Comparison of ENCODE assay signal across 14 cellular contexts in the genomic region with DNA sequence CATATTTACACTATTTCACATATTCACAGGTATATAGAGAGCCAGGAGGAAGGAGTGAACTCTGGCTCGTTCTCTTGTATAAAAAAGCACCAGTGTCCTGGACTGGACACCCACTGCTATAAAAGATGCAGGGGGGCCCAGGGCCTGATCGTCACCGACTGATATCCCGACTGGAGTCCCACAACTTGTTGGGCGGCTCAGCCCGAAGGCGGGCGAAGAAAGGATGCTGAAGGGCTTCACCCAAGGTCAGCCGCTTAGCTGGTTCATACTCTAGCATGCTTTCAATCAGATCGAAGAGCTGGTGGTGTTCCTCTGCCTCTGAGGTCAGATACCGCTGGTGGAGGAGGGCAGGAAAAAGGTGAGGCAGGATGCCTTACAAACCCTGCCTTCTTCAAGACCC. TPM values are rescaled to one million over a fixed set of nuclear protein-coding genes. Genes with fewer than 3 reads are reported as not detected.
A peak's percentile ranks its signal among the peaks of the same experiment; 100 is the strongest.
DNase-seq lines count a peak whose midpoint lies in the region; ATAC-seq, FAIRE-seq and TF ChIP-seq lines count a peak whose summit lies in the region.
"Had no signal": no experiment of that assay in that cellular context is flagged by ENCODE, and none has a peak within 500 bp of the region (broad histone marks: within the 10 kb centered on the region; RNA-seq: fewer than 3 reads in every experiment).

No MANE protein-coding gene starts in this region.

- no peak overlapping the region for H2AFZ ChIP-seq in K562 (ENCODE audit: low read depth, low read length)

- H3K27ac ChIP-seq in CD4-positive, alpha-beta T cell (ENCODE audit: low read depth, low read length) = peak overlapping the region; percentile 71
- H3K27ac ChIP-seq in K562 (ENCODE audit: extremely low read depth, low read depth, low read length) = peak overlapping the region; percentile 64; the same call in 2 of the 3 replicates

- no peak overlapping the region for H3K4me3 ChIP-seq in K562

- DNase-seq in CD4-positive, alpha-beta T cell = no peak
- DNase-seq in K562 (ENCODE audit: extremely low read depth in 1 of 4, low spot score in 3 of 4) (no peak), T-helper 9 cell (no peak)
- no peak for DNase-seq in natural killer cell treated with Interleukin-12 subunit alpha and Interleukin-12 subunit beta and Interleukin-15 and Interleukin-18, amount 100 ng/mL, for 72 hours (ENCODE audit: low spot score)
- DNase-seq in activated CD4-positive, CD25-positive, alpha-beta regulatory T cell treated with anti-CD3 and anti-CD28 coated beads, Interleukin-2, amount 50 U/mL, for 72 hours = no peak
- DNase-seq: activated naive CD8-positive, alpha-beta T cell treated with anti-CD3 and anti-CD28 coated beads, Interleukin-2, amount 10 ng/mL, durations not matched to agents 7 days and 5 days; stimulated activated CD4-positive, alpha-beta T cell treated with anti-CD3 and anti-CD28 coated beads, Interleukin-4, amount 100 ng/mL, for 24 hours had no signal

- peaks cover 34% of the 10 kb centered on the region for H3K4me1 Mint-ChIP-seq in CD4-positive, alpha-beta T cell (ENCODE audit: low read depth)
- H3K4me1 Mint-ChIP-seq in IgD-negative memory B cell = peaks cover 11 to 15% (median 15%) of the 10 kb centered on the region in 3 donors
- peaks cover 39% of the 10 kb centered on the region in 2 donors for H3K4me1 Mint-ChIP-seq in natural killer cell treated with Interleukin-12 subunit alpha and Interleukin-12 subunit beta and Interleukin-15 and Interleukin-18, amount 100 ng/mL, for 72 hours (ENCODE audit: low read depth in 2 of 2)

- peaks cover 3% of the 10 kb centered on the region for H3K9me1 ChIP-seq in K562 (ENCODE audit: control insufficient read depth, insufficient read depth, low read length)

- no peaks in the 10 kb centered on the region for H3K9me3 ChIP-seq in CD4-positive, alpha-beta T cell (ENCODE audit: control insufficient read depth, low read length)
- no peaks in the 10 kb centered on the region for H3K9me3 ChIP-seq in K562 (replicated peaks; ENCODE audit: control insufficient read depth, insufficient read depth, low read depth, low read length)

- no peaks in the 10 kb centered on the region for H3K27me3 ChIP-seq in CD4-positive, alpha-beta T cell (ENCODE audit: control insufficient read depth, insufficient read depth, low read length)
- H3K27me3 ChIP-seq in K562 (ENCODE audit: control insufficient read depth in 2 of 2, insufficient read depth in 2 of 2, low read length in 2 of 2) = no peaks in the 10 kb centered on the region

- H3K4me3 Mint-ChIP-seq in CD4-positive, alpha-beta T cell = peak overlapping the region; percentile 95
- H3K4me3 Mint-ChIP-seq in IgD-negative memory B cell = peak overlapping the region in 3 of 4 donors; percentile 90 to 99 (median 97)
- H3K4me3 Mint-ChIP-seq in natural killer cell treated with Interleukin-12 subunit alpha and Interleukin-12 subunit beta and Interleukin-15 and Interleukin-18, amount 100 ng/mL, for 72 hours = peak overlapping the region; percentile 98

- no peaks in the 10 kb centered on the region for H3K9me3 Mint-ChIP-seq in CD4-positive, alpha-beta T cell
- H3K9me3 Mint-ChIP-seq in IgD-negative memory B cell = no peaks in the 10 kb centered on the region
- no peaks in the 10 kb centered on the region for H3K9me3 Mint-ChIP-seq in natural killer cell treated with Interleukin-12 subunit alpha and Interleukin-12 subunit beta and Interleukin-15 and Interleukin-18, amount 100 ng/mL, for 72 hours
- H3K9me3 Mint-ChIP-seq: activated naive CD8-positive, alpha-beta T cell treated with anti-CD3 and anti-CD28 coated beads, Interleukin-2, amount 10 ng/mL, durations not matched to agents 7 days and 5 days had no signal

- peaks cover 74% of the 10 kb centered on the region for H3K36me3 ChIP-seq in K562 (ENCODE audit: control insufficient read depth, insufficient read depth, low read length)

- no peak for TF ChIP-seq RAD21 in K562 (CRISPR knock-in tag; conservative IDR thresholded peaks at IDR 0.05 in 1 of 2, IDR thresholded peaks at IDR 0.05 in 1 of 2)

- H3K27me3 Mint-ChIP-seq in CD4-positive, alpha-beta T cell = no peaks in the 10 kb centered on the region
- H3K27me3 Mint-ChIP-seq in IgD-negative memory B cell = no peaks in the 10 kb centered on the region
- no peaks in the 10 kb centered on the region for H3K27me3 Mint-ChIP-seq in natural killer cell treated with Interleukin-12 subunit alpha and Interleukin-12 subunit beta and Interleukin-15 and Interleukin-18, amount 100 ng/mL, for 72 hours
- H3K27me3 Mint-ChIP-seq: activated naive CD8-positive, alpha-beta T cell treated with anti-CD3 and anti-CD28 coated beads, Interleukin-2, amount 10 ng/mL, durations not matched to agents 7 days and 5 days had no signal

- no TSS peak for BruUV-seq in K562 (replicated peaks; lab: Mats Ljungman, UMichigan)

- no peak for ATAC-seq in CD4-positive, alpha-beta T cell (ENCODE audit: poor library complexity)
- ATAC-seq in K562 (no peak), GM18870 (IDR thresholded peaks at IDR 0.05; ENCODE audit: unreplicated experiment) (no peak), HG03521 (IDR thresholded peaks at IDR 0.05; ENCODE audit: unreplicated experiment) (no peak)
- no peak for ATAC-seq in natural killer cell treated with Interleukin-12 subunit alpha and Interleukin-12 subunit beta and Interleukin-15 and Interleukin-18, amount 100 ng/mL, for 72 hours

- intact Hi-C loops in CD4-positive, alpha-beta T cell (cut with DNase I, micrococcal nuclease) = loop anchor here in 1 of 2 experiments (2.0 kb wide), 1 partner anchor 16 kb away; no protein-coding TSS in a partner anchor
- intact Hi-C loops in K562 (cut with micrococcal nuclease) = no loop called here

- TF ChIP-seq POLR2A in K562 (conservative IDR thresholded peaks at IDR 0.05) = no peak

- H3K36me3 Mint-ChIP-seq in CD4-positive, alpha-beta T cell (ENCODE audit: low read depth) = peaks cover 89% of the 10 kb centered on the region
- peaks cover 8% of the 10 kb centered on the region for H3K36me3 Mint-ChIP-seq in IgD-negative memory B cell
- H3K36me3 Mint-ChIP-seq in natural killer cell treated with Interleukin-12 subunit alpha and Interleukin-12 subunit beta and Interleukin-15 and Interleukin-18, amount 100 ng/mL, for 72 hours = peaks cover 41% of the 10 kb centered on the region

- peak overlapping the region; percentile 82 for H3K27ac Mint-ChIP-seq in CD4-positive, alpha-beta T cell
- peak overlapping the region in 2 of 3 donors; percentile 73 to 97 for H3K27ac Mint-ChIP-seq in IgD-negative memory B cell
- H3K27ac Mint-ChIP-seq in natural killer cell treated with Interleukin-12 subunit alpha and Interleukin-12 subunit beta and Interleukin-15 and Interleukin-18, amount 100 ng/mL, for 72 hours = peak overlapping the region; percentile 90 to 99

- no peak overlapping the region for H3K4me2 ChIP-seq in K562 (ENCODE audit: insufficient read depth, low read length)

- CTCF ChIA-PET in CD4-positive, alpha-beta T cell (lab: Charles Lee) = interaction anchor here (1.1 to 1.4 kb wide), 2 partner anchors 10 to 12 kb away, joined by 3 to 5 read pairs; partner anchors contain the start of gene CLK2
- CTCF ChIA-PET in K562 (lab: Yijun Ruan, JAX; ENCODE audit: low intra/inter-chr PET ratio) = no interaction called here

- TF ChIP-seq CTCF in CD4-positive, alpha-beta T cell (IDR thresholded peaks at IDR 0.05) = no peak
- no peak for TF ChIP-seq CTCF in K562 (IDR thresholded peaks at IDR 0.05 in 2 of 3, conservative IDR thresholded peaks at IDR 0.05 in 1 of 3; ENCODE audit: insufficient read depth in 2 of 3, low read depth in 1 of 3, low read length in 3 of 3)

- H3K4me1 ChIP-seq in K562 (replicated peaks in 1 of 2; ENCODE audit: control insufficient read depth in 2 of 2, insufficient read depth in 2 of 2, low read length in 2 of 2) = peaks cover 7 to 23% of the 10 kb centered on the region in 2 experiments; a peak in 4 of 5 replicates

- no peak for FAIRE-seq in K562 (lab: Jason Lieb, UNC)

- POLR2A ChIA-PET in CD4-positive, alpha-beta T cell (lab: Charles Lee) = interaction anchor here (5.7 kb wide), 1 partner anchor 10 kb away, joined by 54 read pairs; the partner anchor contains the start of gene CLK2
- POLR2A ChIA-PET in K562 (lab: Yijun Ruan, JAX) = interaction anchor here (0.6 to 1.1 kb wide), 3 partner anchors 8 to 805 kb away, joined by 3 read pairs; partner anchors contain the start of gene ENTREP3

- peaks cover 21% of the 10 kb centered on the region for H3K79me2 ChIP-seq in K562 (ENCODE audit: control insufficient read depth, insufficient read depth, low read length)

- WGBS in K562 (ENCODE audit: insufficient coverage, low coverage, missing lambda C conversion rate) = 78% methylated on average over 11 of the region's 11 CpGs

- H3K9ac ChIP-seq in K562 (ENCODE audit: insufficient read depth in 1 of 2, low read depth in 2 of 2, low read length in 2 of 2) = 0 out of 4 replicates have a peak overlapping the region, but pooled peaks of 1 of the 2 experiments have one; percentile 83

- TF ChIP-seq EP300 in K562 (IDR thresholded peaks at IDR 0.05; ENCODE audit: low read length) = no peak

- in situ Hi-C loops in K562 (cut with MboI) = no loop called here

- no peaks in the 10 kb centered on the region for H4K20me1 ChIP-seq in K562 (replicated peaks; ENCODE audit: control insufficient read depth, insufficient read depth, low read length)

RNA-seq across cellular contexts. Expression of gene SCAMP3, which starts 0.9 kb away (rescaled TPM):
- 10 to 100 TPM; 54.8 to 55.6 TPM for total RNA-seq in CD4-positive, alpha-beta T cell
- polyA plus RNA-seq in IgD-negative memory B cell (144 TPM), K562 (2011; rRNA removed) (100 and 140 TPM in 2 replicates), K562 (2014; fragmentation: Illumina TruSeq; extraction: Trizol) (86.1 and 100 TPM in 2 replicates), K562 (2014; fragmentation: Nextera tagmentation; extraction: Ambion mirVana) (10 to 100 TPM; 72.9 to 83.3 TPM), K562 (2014; rRNA removed) (130 and 131 TPM in 2 replicates)
- total RNA-seq in K562 (2011; cell fraction: chromatin; rRNA removed; ENCODE audit: low replicate concordance) = 59.7 and 127 TPM in 2 replicates
- 178 TPM in 2 replicates for total RNA-seq in K562 (2011; cell fraction: nucleolus; rRNA removed)
- 135 and 144 TPM in 2 replicates for total RNA-seq in K562 (2011; cell fraction: nucleoplasm; rRNA removed)
- total RNA-seq in K562 (2014; rRNA removed) (101 and 132 TPM in 2 replicates), K562 (2014; rRNA removed; fragmentation: Illumina TruSeq; extraction: Trizol) (13.4 and 14.2 TPM in 2 replicates), K562 (2015; rRNA removed; fragmentation: Illumina TruSeq; extraction: Trizol) (24.0 and 25.4 TPM in 2 replicates), K562 (2021) (111 TPM in 2 replicates)
- 214 and 294 TPM in 2 replicates for polyA plus RNA-seq in K562 (2011; cell fraction: cytosol; rRNA removed)
- 103 and 109 TPM in 2 replicates for polyA plus RNA-seq in K562 (2011; cell fraction: nucleus; rRNA removed)
- polyA plus RNA-seq in K562 (2012) = 94.0 and 101 TPM in 2 replicates
- polyA minus RNA-seq in K562 (2011; rRNA and poly(A)+ RNA removed) = 57.0 and 75.1 TPM in 2 replicates
- polyA minus RNA-seq in K562 (2011; cell fraction: cytosol; rRNA and poly(A)+ RNA removed) = 62.4 and 70.4 TPM in 2 replicates
- polyA minus RNA-seq in K562 (2011; cell fraction: nucleus; rRNA and poly(A)+ RNA removed) = 16.4 and 25.2 TPM in 2 replicates
- total RNA-seq in natural killer cell treated with Interleukin-12 subunit alpha and Interleukin-12 subunit beta and Interleukin-15 and Interleukin-18, amount 100 ng/mL, for 72 hours = 100 to 1,000 TPM; 134 to 169 TPM

RNA-seq across cellular contexts. Expression of gene ENTREP3, which starts 7.8 kb away (rescaled TPM):
- 1 to 10 TPM; 6.6 to 8.3 TPM for total RNA-seq in CD4-positive, alpha-beta T cell
- polyA plus RNA-seq in IgD-negative memory B cell (1.7 TPM), K562 (2011; rRNA removed) (5.9 and 17.5 TPM in 2 replicates), K562 (2014; fragmentation: Illumina TruSeq; extraction: Trizol) (11.8 and 21.9 TPM in 2 replicates), K562 (2014; fragmentation: Nextera tagmentation; extraction: Ambion mirVana) (1 to 10 TPM; 2.0 to 2.1 TPM), K562 (2014; rRNA removed) (15.4 and 17.7 TPM in 2 replicates)
- 20.6 and 45.2 TPM in 2 replicates for total RNA-seq in K562 (2011; cell fraction: chromatin; rRNA removed; ENCODE audit: low replicate concordance)
- total RNA-seq in K562 (2011; cell fraction: nucleolus; rRNA removed) = 38.6 and 38.9 TPM in 2 replicates
- 36.1 and 52.0 TPM in 2 replicates for total RNA-seq in K562 (2011; cell fraction: nucleoplasm; rRNA removed)
- total RNA-seq in K562 (2014; rRNA removed) (6.4 and 10.6 TPM in 2 replicates), K562 (2014; rRNA removed; fragmentation: Illumina TruSeq; extraction: Trizol) (1.9 and 2.0 TPM in 2 replicates), K562 (2015; rRNA removed; fragmentation: Illumina TruSeq; extraction: Trizol) (3.4 and 4.1 TPM in 2 replicates), K562 (2021) (41.8 and 43.0 TPM in 2 replicates)
- polyA plus RNA-seq in K562 (2011; cell fraction: cytosol; rRNA removed) = 10.9 and 13.6 TPM in 2 replicates
- 30.5 and 33.5 TPM in 2 replicates for polyA plus RNA-seq in K562 (2011; cell fraction: nucleus; rRNA removed)
- polyA plus RNA-seq in K562 (2012) = 23.2 and 25.9 TPM in 2 replicates
- polyA minus RNA-seq in K562 (2011; rRNA and poly(A)+ RNA removed) = 3.8 and 3.9 TPM in 2 replicates
- 13.7 and 24.0 TPM in 2 replicates for polyA minus RNA-seq in K562 (2011; cell fraction: cytosol; rRNA and poly(A)+ RNA removed)
- 6.2 and 7.2 TPM in 2 replicates for polyA minus RNA-seq in K562 (2011; cell fraction: nucleus; rRNA and poly(A)+ RNA removed)
- 10 to 100 TPM; 12.3 to 38.0 TPM for total RNA-seq in natural killer cell treated with Interleukin-12 subunit alpha and Interleukin-12 subunit beta and Interleukin-15 and Interleukin-18, amount 100 ng/mL, for 72 hours

RNA-seq across cellular contexts. Expression of gene CLK2, which starts 10.2 kb away (rescaled TPM):
- total RNA-seq in CD4-positive, alpha-beta T cell = 10 to 100 TPM; 48.1 to 49.8 TPM
- polyA plus RNA-seq in IgD-negative memory B cell = 19.7 TPM
- 311 and 570 TPM in 2 replicates for total RNA-seq in K562 (2011; cell fraction: chromatin; rRNA removed; ENCODE audit: low replicate concordance)
- total RNA-seq in K562 (2011; cell fraction: nucleolus; rRNA removed) = 299 and 331 TPM in 2 replicates
- 264 and 285 TPM in 2 replicates for total RNA-seq in K562 (2011; cell fraction: nucleoplasm; rRNA removed)
- 36.4 and 40.2 TPM in 2 replicates for total RNA-seq in K562 (2014; rRNA removed)
- 24.2 and 25.6 TPM in 2 replicates for total RNA-seq in K562 (2014; rRNA removed; fragmentation: Illumina TruSeq; extraction: Trizol)
- 37.0 and 39.6 TPM in 2 replicates for total RNA-seq in K562 (2015; rRNA removed; fragmentation: Illumina TruSeq; extraction: Trizol)
- 60.2 and 65.4 TPM in 2 replicates for total RNA-seq in K562 (2021)
- polyA plus RNA-seq in K562 (2011; rRNA removed) = 67.8 and 105 TPM in 2 replicates
- polyA plus RNA-seq in K562 (2011; cell fraction: cytosol; rRNA removed) = 48.7 and 49.0 TPM in 2 replicates
- 890 and 922 TPM in 2 replicates for polyA plus RNA-seq in K562 (2011; cell fraction: nucleus; rRNA removed)
- polyA plus RNA-seq in K562 (2012) = 56.9 and 62.9 TPM in 2 replicates
- 59.9 and 67.3 TPM in 2 replicates for polyA plus RNA-seq in K562 (2014; fragmentation: Illumina TruSeq; extraction: Trizol)
- 10 to 100 TPM; 13.5 to 15.7 TPM for polyA plus RNA-seq in K562 (2014; fragmentation: Nextera tagmentation; extraction: Ambion mirVana)
- polyA plus RNA-seq in K562 (2014; rRNA removed) = 69.1 and 81.4 TPM in 2 replicates
- 58.6 and 59.3 TPM in 2 replicates for polyA minus RNA-seq in K562 (2011; rRNA and poly(A)+ RNA removed)
- polyA minus RNA-seq in K562 (2011; cell fraction: cytosol; rRNA and poly(A)+ RNA removed) = 30.5 and 30.7 TPM in 2 replicates
- 109 and 138 TPM in 2 replicates for polyA minus RNA-seq in K562 (2011; cell fraction: nucleus; rRNA and poly(A)+ RNA removed)
- 100 to 1,000 TPM in 1 of 2 donors, 10 to 100 TPM in 1; 77.1 to 117 TPM for total RNA-seq in natural killer cell treated with Interleukin-12 subunit alpha and Interleukin-12 subunit beta and Interleukin-15 and Interleukin-18, amount 100 ng/mL, for 72 hours

RNA-seq across cellular contexts. Expression of gene HCN3, which starts 14.2 kb away (rescaled TPM):
- 1 to 10 TPM; 1.3 to 1.8 TPM for total RNA-seq in CD4-positive, alpha-beta T cell
- polyA plus RNA-seq in IgD-negative memory B cell (2.3 TPM), K562 (2011; rRNA removed) (7.2 and 14.5 TPM in 2 replicates), K562 (2014; fragmentation: Illumina TruSeq; extraction: Trizol) (5.6 and 5.9 TPM in 2 replicates), K562 (2014; fragmentation: Nextera tagmentation; extraction: Ambion mirVana) (1 to 10 TPM in 1 of 2 experiments, under 1 TPM in 1; 0.91 to 1.0 TPM), K562 (2014; rRNA removed) (7.3 and 9.7 TPM in 2 replicates)
- total RNA-seq in K562 (2011; cell fraction: chromatin; rRNA removed; ENCODE audit: low replicate concordance) = 31.1 and 65.6 TPM in 2 replicates
- total RNA-seq in K562 (2011; cell fraction: nucleolus; rRNA removed) = 41.4 and 45.0 TPM in 2 replicates
- total RNA-seq in K562 (2011; cell fraction: nucleoplasm; rRNA removed) = 40.9 and 43.8 TPM in 2 replicates
- total RNA-seq in K562 (2014; rRNA removed) (2.3 and 3.2 TPM in 2 replicates), K562 (2014; rRNA removed; fragmentation: Illumina TruSeq; extraction: Trizol) (1.7 and 2.9 TPM in 2 replicates), K562 (2015; rRNA removed; fragmentation: Illumina TruSeq; extraction: Trizol) (3.1 and 3.9 TPM in 2 replicates), K562 (2021) (6.6 and 7.0 TPM in 2 replicates)
- polyA plus RNA-seq in K562 (2011; cell fraction: cytosol; rRNA removed) = 7.1 and 13.6 TPM in 2 replicates
- 101 and 112 TPM in 2 replicates for polyA plus RNA-seq in K562 (2011; cell fraction: nucleus; rRNA removed)
- polyA plus RNA-seq in K562 (2012) = 5.6 and 7.6 TPM in 2 replicates
- 3.7 and 5.6 TPM in 2 replicates for polyA minus RNA-seq in K562 (2011; rRNA and poly(A)+ RNA removed)
- polyA minus RNA-seq in K562 (2011; cell fraction: cytosol; rRNA and poly(A)+ RNA removed) = 2.5 and 5.6 TPM in 2 replicates
- polyA minus RNA-seq in K562 (2011; cell fraction: nucleus; rRNA and poly(A)+ RNA removed) = 11.6 and 13.2 TPM in 2 replicates
- total RNA-seq in natural killer cell treated with Interleukin-12 subunit alpha and Interleukin-12 subunit beta and Interleukin-15 and Interleukin-18, amount 100 ng/mL, for 72 hours = 1 to 10 TPM; 2.0 to 4.7 TPM

RNA-seq across cellular contexts. Expression of gene PKLR, which starts 38.2 kb away (rescaled TPM):
- not detected for total RNA-seq in CD4-positive, alpha-beta T cell
- polyA plus RNA-seq in IgD-negative memory B cell = not detected
- 18.9 and 39.8 TPM in 2 replicates for total RNA-seq in K562 (2011; cell fraction: chromatin; rRNA removed; ENCODE audit: low replicate concordance)
- total RNA-seq in K562 (2011; cell fraction: nucleolus; rRNA removed) = 33.9 and 37.6 TPM in 2 replicates
- 31.5 and 35.1 TPM in 2 replicates for total RNA-seq in K562 (2011; cell fraction: nucleoplasm; rRNA removed)
- 38.2 and 47.5 TPM in 2 replicates for total RNA-seq in K562 (2014; rRNA removed)
- total RNA-seq in K562 (2014; rRNA removed; fragmentation: Illumina TruSeq; extraction: Trizol) = 22.6 and 25.0 TPM in 2 replicates
- total RNA-seq in K562 (2015; rRNA removed; fragmentation: Illumina TruSeq; extraction: Trizol) = 12.1 and 12.8 TPM in 2 replicates
- 75.7 and 78.4 TPM in 2 replicates for total RNA-seq in K562 (2021)
- 25.3 and 39.9 TPM in 2 replicates for polyA plus RNA-seq in K562 (2011; rRNA removed)
- polyA plus RNA-seq in K562 (2011; cell fraction: cytosol; rRNA removed) = 26.5 and 92.1 TPM in 2 replicates
- polyA plus RNA-seq in K562 (2011; cell fraction: nucleus; rRNA removed) = 20.1 and 56.5 TPM in 2 replicates
- polyA plus RNA-seq in K562 (2012) = 23.5 and 42.9 TPM in 2 replicates
- polyA plus RNA-seq in K562 (2014; fragmentation: Illumina TruSeq; extraction: Trizol) = 58.5 and 62.1 TPM in 2 replicates
- 10 to 100 TPM; 10.7 to 13.0 TPM for polyA plus RNA-seq in K562 (2014; fragmentation: Nextera tagmentation; extraction: Ambion mirVana)
- polyA plus RNA-seq in K562 (2014; rRNA removed) = 50.4 and 51.2 TPM in 2 replicates
- polyA minus RNA-seq in K562 (2011; rRNA and poly(A)+ RNA removed) = 12.1 and 32.1 TPM in 2 replicates
- 16.4 and 35.4 TPM in 2 replicates for polyA minus RNA-seq in K562 (2011; cell fraction: cytosol; rRNA and poly(A)+ RNA removed)
- 7.7 and 16.0 TPM in 2 replicates for polyA minus RNA-seq in K562 (2011; cell fraction: nucleus; rRNA and poly(A)+ RNA removed)
- total RNA-seq in natural killer cell treated with Interleukin-12 subunit alpha and Interleukin-12 subunit beta and Interleukin-15 and Interleukin-18, amount 100 ng/mL, for 72 hours = not detected
- total RNA-seq: activated naive CD8-positive, alpha-beta T cell treated with anti-CD3 and anti-CD28 coated beads, Interleukin-2, amount 10 ng/mL, durations not matched to agents 7 days and 5 days; Daoy; NCI-H460; omental fat pad; ureter had no signal
